Comparison of ENCODE assay signal across 9 cellular contexts in genomic region chr1:7379445-7379971, GRCh38.
A peak's percentile ranks its signal among the peaks of the same experiment; 100 is the strongest.
DNase-seq lines count a peak whose midpoint lies in the region; ATAC-seq, FAIRE-seq and TF ChIP-seq lines count a peak whose summit lies in the region.
"Had no signal": no experiment of that assay in that cellular context is flagged by ENCODE, and none has a peak within 500 bp of the region (broad histone marks: within the 10 kb centered on the region; RNA-seq: fewer than 3 reads in every experiment).

No MANE protein-coding gene starts in this region.

- H3K4me3 ChIP-seq in choroid plexus epithelial cell (ENCODE audit: low read depth, low read length) = peak overlapping the region; percentile 32

- peaks cover 16% of the 10 kb centered on the region for H3K27me3 Mint-ChIP-seq in stimulated activated naive CD8-positive, alpha-beta T cell treated with anti-CD3 and anti-CD28 coated beads, Interleukin-15, amount 100 ng/mL, for 72 hours

- peak; percentile 18 for DNase-seq in Ammon's horn (ENCODE audit: low spot score)
- DNase-seq in NCI-H2081 (lab: John Stamatoyannopoulos, UW) = peak; percentile 50 to 72
- peak; percentile 66 for DNase-seq in choroid plexus epithelial cell (ENCODE audit: low read depth)
- peak; percentile 19 for DNase-seq in midbrain (lab: John Stamatoyannopoulos, UW)
- DNase-seq in stimulated activated naive CD8-positive, alpha-beta T cell treated with anti-CD3 and anti-CD28 coated beads, Interleukin-15, amount 100 ng/mL, for 72 hours = no peak
- DNase-seq in frontal cortex (ENCODE audit: low spot score in 2 of 2) = no peak
- DNase-seq: activated naive CD8-positive, alpha-beta T cell treated with anti-CD3 and anti-CD28 coated beads, Interleukin-2, amount 10 ng/mL, durations not matched to agents 7 days and 5 days had no signal

- H3K4me3 Mint-ChIP-seq in stimulated activated naive CD8-positive, alpha-beta T cell treated with anti-CD3 and anti-CD28 coated beads, Interleukin-15, amount 100 ng/mL, for 72 hours = no peak overlapping the region
- H3K4me3 Mint-ChIP-seq: activated naive CD8-positive, alpha-beta T cell treated with anti-CD3 and anti-CD28 coated beads, Interleukin-2, amount 10 ng/mL, durations not matched to agents 7 days and 5 days had no signal

- no peak for FAIRE-seq in frontal cortex (lab: Jason Lieb, UNC)

- no peaks in the 10 kb centered on the region for H3K4me1 Mint-ChIP-seq in stimulated activated naive CD8-positive, alpha-beta T cell treated with anti-CD3 and anti-CD28 coated beads, Interleukin-15, amount 100 ng/mL, for 72 hours
- H3K4me1 Mint-ChIP-seq: activated naive CD8-positive, alpha-beta T cell treated with anti-CD3 and anti-CD28 coated beads, Interleukin-2, amount 10 ng/mL, durations not matched to agents 7 days and 5 days had no signal

- ATAC-seq in GM21360 (IDR thresholded peaks at IDR 0.05; ENCODE audit: unreplicated experiment) (no peak), GM18867 (IDR thresholded peaks at IDR 0.05; ENCODE audit: unreplicated experiment) (no peak)
- no peak for ATAC-seq in stimulated activated naive CD8-positive, alpha-beta T cell treated with anti-CD3 and anti-CD28 coated beads, Interleukin-15, amount 100 ng/mL, for 72 hours

- no peak overlapping the region for H3K27ac Mint-ChIP-seq in stimulated activated naive CD8-positive, alpha-beta T cell treated with anti-CD3 and anti-CD28 coated beads, Interleukin-15, amount 100 ng/mL, for 72 hours
- H3K27ac Mint-ChIP-seq: activated naive CD8-positive, alpha-beta T cell treated with anti-CD3 and anti-CD28 coated beads, Interleukin-2, amount 10 ng/mL, durations not matched to agents 7 days and 5 days had no signal

- no peak for TF ChIP-seq CTCF in choroid plexus epithelial cell (conservative IDR thresholded peaks at IDR 0.05; ENCODE audit: low read depth, low read length)

- no peaks in the 10 kb centered on the region for H3K9me3 Mint-ChIP-seq in stimulated activated naive CD8-positive, alpha-beta T cell treated with anti-CD3 and anti-CD28 coated beads, Interleukin-15, amount 100 ng/mL, for 72 hours
- H3K9me3 Mint-ChIP-seq: activated naive CD8-positive, alpha-beta T cell treated with anti-CD3 and anti-CD28 coated beads, Interleukin-2, amount 10 ng/mL, durations not matched to agents 7 days and 5 days had no signal

Comparison
In these comparisons a context has a peak if more than half of its experiments do, and no peak if none do; other contexts are left out.
1. DNase-seq: peak in Ammon's horn (single experiment), NCI-H2081 (2 of 2), choroid plexus epithelial cell (single experiment) and midbrain (single experiment); none in stimulated activated naive CD8-positive, alpha-beta T cell treated with anti-CD3 and anti-CD28 coated beads, Interleukin-15, amount 100 ng/mL, for 72 hours (0 of 2) and frontal cortex (0 of 2).